24 cellular contexts compared by ENCODE assay signal in the genomic region with DNA sequence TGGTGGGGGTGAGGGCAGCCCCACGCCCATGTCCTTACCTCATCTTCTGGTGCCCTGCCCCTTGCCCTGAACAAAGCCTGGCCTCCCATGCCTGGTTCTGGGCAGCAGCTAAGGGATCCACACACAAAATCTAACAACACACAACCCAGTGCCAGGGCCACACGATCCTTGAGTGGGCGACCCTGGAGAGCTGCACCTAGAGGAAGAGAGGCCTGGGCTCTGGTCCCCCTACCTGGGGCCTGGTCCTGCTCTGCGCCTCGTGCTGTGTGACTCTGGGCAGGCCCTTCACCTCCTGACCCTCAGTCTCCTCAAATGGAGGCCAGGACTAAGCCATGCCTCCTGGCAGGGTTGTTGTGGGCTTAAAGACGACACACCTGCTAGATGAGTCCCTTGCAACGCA. TPM values are rescaled to one million over a fixed set of nuclear protein-coding genes. Genes with fewer than 3 reads are reported as not detected.
DNase-seq lines count a peak whose midpoint lies in the region; ATAC-seq and TF ChIP-seq lines count a peak whose summit lies in the region.
"Had no signal": no experiment of that assay in that cellular context is flagged by ENCODE, and none has a peak within 500 bp of the region (broad histone marks: within the 10 kb centered on the region; RNA-seq: fewer than 3 reads in every experiment).

No MANE protein-coding gene starts in this region.

- H3K4me3 ChIP-seq in neuronal stem cell (ENCODE audit: low read length in 2 of 2) = no peak overlapping the region
- no peak overlapping the region for H3K4me3 ChIP-seq in upper lobe of left lung

- no peaks in the 10 kb centered on the region for H3K79me1 ChIP-seq in neuronal stem cell (ENCODE audit: low read depth, low read length)

- H3K23ac ChIP-seq in neuronal stem cell (ENCODE audit: low read depth, low read length, poor library complexity) = no peak overlapping the region

- no peak overlapping the region for H2BK12ac ChIP-seq in neuronal stem cell (ENCODE audit: low read length)

- H3K36me3 ChIP-seq in neuronal stem cell (replicated peaks in 1 of 2; ENCODE audit: control insufficient read depth in 2 of 2, insufficient read depth in 2 of 2, low read length in 2 of 2) (no peaks in the 10 kb centered on the region), upper lobe of left lung (no peaks in the 10 kb centered on the region)
- H3K36me3 ChIP-seq: BE2C had no signal

- TF ChIP-seq CTCF in upper lobe of left lung (IDR thresholded peaks at IDR 0.05) = no peak

- H3K27me3 ChIP-seq in neuronal stem cell (ENCODE audit: control insufficient read depth in 3 of 3, insufficient read depth in 3 of 3, low read depth in 1 of 3, low read length in 3 of 3) = peaks cover 0 to 2% (median 0%) of the 10 kb centered on the region in 3 experiments
- H3K27me3 ChIP-seq in upper lobe of left lung = no peaks in the 10 kb centered on the region
- H3K27me3 ChIP-seq: BE2C had no signal

- intact Hi-C loops in activated CD4-positive, alpha-beta T cell treated with anti-CD3 and anti-CD28 coated beads for 36 hours (cut with DNase I, micrococcal nuclease) = no loop called here

- ATAC-seq in stimulated activated naive CD8-positive, alpha-beta T cell treated with anti-CD3 and anti-CD28 coated beads, Interleukin-15, amount 100 ng/mL, for 72 hours = peak; percentile 33
- ATAC-seq in stimulated activated naive CD8-positive, alpha-beta T cell treated with anti-CD3 and anti-CD28 coated beads, Interleukin-15, Interleukin-2, amounts not matched to agents 100 U/mL and 50 U/mL, for 24 hours = no peak
- peak; percentile 20 to 51 for ATAC-seq in upper lobe of left lung (ENCODE audit: low FRiP score in 2 of 2)
- no peak for ATAC-seq in activated CD4-positive, alpha-beta T cell treated with anti-CD3 and anti-CD28 coated beads for 36 hours
- ATAC-seq: HCT116 had no signal

- H3K27ac ChIP-seq in neuronal stem cell (replicated peaks; ENCODE audit: low read length) (no peak overlapping the region), upper lobe of left lung (no peak overlapping the region)

- no peak for TF ChIP-seq POLR2A in upper lobe of left lung (IDR thresholded peaks at IDR 0.05)

- H3K9me3 ChIP-seq in neuronal stem cell (replicated peaks in 1 of 2; ENCODE audit: control insufficient read depth in 2 of 2, insufficient read depth in 1 of 2, low read depth in 1 of 2, low read length in 2 of 2) (peaks cover 3 to 5% of the 10 kb centered on the region in 2 donors), upper lobe of left lung (no peaks in the 10 kb centered on the region)
- H3K9me3 ChIP-seq: BE2C had no signal

- CTCF ChIA-PET in activated CD4-positive, alpha-beta T cell treated with anti-CD3 and anti-CD28 coated beads for 36 hours (lab: Charles Lee) = no interaction called here

- no peaks in the 10 kb centered on the region for H3K27me3 Mint-ChIP-seq in stimulated activated naive CD8-positive, alpha-beta T cell treated with anti-CD3 and anti-CD28 coated beads, Interleukin-15, amount 100 ng/mL, for 72 hours
- H3K27me3 Mint-ChIP-seq in activated CD4-positive, alpha-beta T cell treated with anti-CD3 and anti-CD28 coated beads for 36 hours = peaks cover 2% of the 10 kb centered on the region

- H3K4me1 ChIP-seq in neuronal stem cell (ENCODE audit: control insufficient read depth in 2 of 2, insufficient read depth in 1 of 2, low read depth in 1 of 2, low read length in 2 of 2) = no peaks in the 10 kb centered on the region
- no peaks in the 10 kb centered on the region for H3K4me1 ChIP-seq in upper lobe of left lung
- H3K4me1 ChIP-seq: BE2C had no signal

- no peak overlapping the region for H2BK15ac ChIP-seq in neuronal stem cell (ENCODE audit: low read length)

- DNase-seq in stimulated activated naive CD8-positive, alpha-beta T cell treated with anti-CD3 and anti-CD28 coated beads, Interleukin-15, amount 100 ng/mL, for 72 hours = no peak
- DNase-seq in stimulated activated naive CD8-positive, alpha-beta T cell treated with anti-CD3 and anti-CD28 coated beads, Interleukin-15, Interleukin-2, amounts not matched to agents 100 U/mL and 50 U/mL, for 24 hours = no peak
- no peak for DNase-seq in neuronal stem cell (ENCODE audit: low spot score)
- DNase-seq in upper lobe of left lung = peak in 1 of 2 donors; percentile 14
- DNase-seq in NCI-H2196 treated with DMSO at 0.1 percent for 48 hours (lab: John Stamatoyannopoulos, UW; ENCODE audit: unreplicated experiment) = no peak
- DNase-seq in activated CD4-positive, alpha-beta T cell treated with anti-CD3 and anti-CD28 coated beads for 36 hours = no peak
- DNase-seq in DMS114 treated with DMSO at 0.1 percent for 48 hours (lab: John Stamatoyannopoulos, UW; ENCODE audit: unreplicated experiment) = no peak
- DNase-seq: 8988T; BE2C; C1 segment of cervical spinal cord; CD4-positive, CD25-positive, alpha-beta regulatory T cell; CD8-positive, alpha-beta memory T cell; COR-L47; DMS153; DMS79; GDM1; GOT3; HFFc6 had no signal

- H2BK120ac ChIP-seq in neuronal stem cell (ENCODE audit: low read depth, low read length) = no peak overlapping the region

- H3K27ac Mint-ChIP-seq in stimulated activated naive CD8-positive, alpha-beta T cell treated with anti-CD3 and anti-CD28 coated beads, Interleukin-15, amount 100 ng/mL, for 72 hours = peak overlapping the region in 1 of 2 donors; percentile 54
- H3K27ac Mint-ChIP-seq in activated CD4-positive, alpha-beta T cell treated with anti-CD3 and anti-CD28 coated beads for 36 hours = no peak overlapping the region
- H3K27ac Mint-ChIP-seq: CD8-positive, alpha-beta memory T cell; HFFc6 had no signal

- peak overlapping the region; percentile 2 for H3K18ac ChIP-seq in neuronal stem cell (ENCODE audit: low read length)

- no peak overlapping the region for H2AFZ ChIP-seq in neuronal stem cell (ENCODE audit: low read length)

- H3K36me3 Mint-ChIP-seq in activated CD4-positive, alpha-beta T cell treated with anti-CD3 and anti-CD28 coated beads for 36 hours (ENCODE audit: low read depth) = no peaks in the 10 kb centered on the region
- H3K36me3 Mint-ChIP-seq: CD4-positive, CD25-positive, alpha-beta regulatory T cell; CD8-positive, alpha-beta memory T cell; IgD-negative memory B cell had no signal

- H3K14ac ChIP-seq in neuronal stem cell (ENCODE audit: low read length) = no peak overlapping the region

- no peak overlapping the region for H3K9ac ChIP-seq in neuronal stem cell (ENCODE audit: low read depth, low read length, poor library complexity)

- H4K91ac ChIP-seq in neuronal stem cell (ENCODE audit: low read depth, low read length, poor library complexity) = peak overlapping the region; percentile 58

- H3K9me3 Mint-ChIP-seq in stimulated activated naive CD8-positive, alpha-beta T cell treated with anti-CD3 and anti-CD28 coated beads, Interleukin-15, amount 100 ng/mL, for 72 hours = no peaks in the 10 kb centered on the region
- H3K9me3 Mint-ChIP-seq in activated CD4-positive, alpha-beta T cell treated with anti-CD3 and anti-CD28 coated beads for 36 hours (ENCODE audit: low read depth) = no peaks in the 10 kb centered on the region
- H3K9me3 Mint-ChIP-seq: CD4-positive, CD25-positive, alpha-beta regulatory T cell; CD8-positive, alpha-beta memory T cell; HFFc6; IgD-negative memory B cell had no signal

- H3K4me2 ChIP-seq in neuronal stem cell (ENCODE audit: insufficient read depth, low read length, poor library complexity, severe bottlenecking) = no peak overlapping the region

- WGBS in neuronal stem cell (ENCODE audit: extremely low coverage in 2 of 2, insufficient read length in 2 of 2, insufficient replicate concordance in 1 of 2), 2 donors = no CpG with 5 or more reads among the region's 7 CpGs
- 89% methylated on average over 6 to 7 of the region's 7 CpGs for WGBS in upper lobe of left lung, 2 donors

- POLR2A ChIA-PET in activated CD4-positive, alpha-beta T cell treated with anti-CD3 and anti-CD28 coated beads for 36 hours (lab: Charles Lee) = no interaction called here

- TF ChIP-seq EP300 in upper lobe of left lung (IDR thresholded peaks at IDR 0.05) = no peak

- no peak overlapping the region for H2AK5ac ChIP-seq in neuronal stem cell (ENCODE audit: low read depth, low read length)

- no peak overlapping the region for H2BK5ac ChIP-seq in neuronal stem cell (ENCODE audit: low read length)

- no peak overlapping the region for H4K8ac ChIP-seq in neuronal stem cell (ENCODE audit: low read depth, low read length)

- no peak overlapping the region for H3K4me3 Mint-ChIP-seq in stimulated activated naive CD8-positive, alpha-beta T cell treated with anti-CD3 and anti-CD28 coated beads, Interleukin-15, amount 100 ng/mL, for 72 hours
- H3K4me3 Mint-ChIP-seq in activated CD4-positive, alpha-beta T cell treated with anti-CD3 and anti-CD28 coated beads for 36 hours = no peak overlapping the region
- H3K4me3 Mint-ChIP-seq: CD4-positive, CD25-positive, alpha-beta regulatory T cell; CD8-positive, alpha-beta memory T cell; HFFc6; IgD-negative memory B cell had no signal

- H3K4ac ChIP-seq in neuronal stem cell (ENCODE audit: low read length) = no peak overlapping the region

- H3K4me1 Mint-ChIP-seq in stimulated activated naive CD8-positive, alpha-beta T cell treated with anti-CD3 and anti-CD28 coated beads, Interleukin-15, amount 100 ng/mL, for 72 hours = no peaks in the 10 kb centered on the region
- no peaks in the 10 kb centered on the region for H3K4me1 Mint-ChIP-seq in activated CD4-positive, alpha-beta T cell treated with anti-CD3 and anti-CD28 coated beads for 36 hours
- H3K4me1 Mint-ChIP-seq: CD4-positive, CD25-positive, alpha-beta regulatory T cell; CD8-positive, alpha-beta memory T cell; IgD-negative memory B cell had no signal

RNA-seq across cellular contexts. Expression of a gene that starts 20.0 kb away (rescaled TPM):
- polyA plus RNA-seq in neuronal stem cell (2013, experiment 1 of 2) = 0.03 TPM
- polyA plus RNA-seq in neuronal stem cell (2013, experiment 2 of 2) = not detected
- total RNA-seq in upper lobe of left lung = not detected
- not detected for total RNA-seq in activated CD4-positive, alpha-beta T cell treated with anti-CD3 and anti-CD28 coated beads for 36 hours
- total RNA-seq: A673; CD4-positive, CD25-positive, alpha-beta regulatory T cell; CD8-positive, alpha-beta memory T cell; Daoy; H7; HFFc6 had no signal
- polyA plus RNA-seq: AG04450; CD4-positive, CD25-positive, alpha-beta regulatory T cell; CD8-positive, alpha-beta memory T cell; IgD-negative memory B cell had no signal

RNA-seq across cellular contexts. Expression of a gene that starts 54.7 kb away (rescaled TPM):
- polyA plus RNA-seq in neuronal stem cell (2013, experiment 1 of 2) = 1.4 TPM
- polyA plus RNA-seq in neuronal stem cell (2013, experiment 2 of 2) = 1.6 TPM
- total RNA-seq in upper lobe of left lung = 1 to 10 TPM in 3 of 6 donors, under 1 TPM in 1, not detected in 2; 0.57 to 3.1 (median 2.0) TPM
- not detected for total RNA-seq in activated CD4-positive, alpha-beta T cell treated with anti-CD3 and anti-CD28 coated beads for 36 hours
- total RNA-seq: A673; CD4-positive, CD25-positive, alpha-beta regulatory T cell; Daoy; HFFc6 had no signal
- polyA plus RNA-seq: AG04450; CD4-positive, CD25-positive, alpha-beta regulatory T cell; CD8-positive, alpha-beta memory T cell; IgD-negative memory B cell had no signal

Comparison
In these comparisons a context has a peak if more than half of its experiments do, and no peak if none do; other contexts are left out.
1. ATAC-seq: peak in stimulated activated naive CD8-positive, alpha-beta T cell treated with anti-CD3 and anti-CD28 coated beads, Interleukin-15, amount 100 ng/mL, for 72 hours (single experiment) and upper lobe of left lung (2 of 2); none in stimulated activated naive CD8-positive, alpha-beta T cell treated with anti-CD3 and anti-CD28 coated beads, Interleukin-15, Interleukin-2, amounts not matched to agents 100 U/mL and 50 U/mL, for 24 hours (single experiment) and activated CD4-positive, alpha-beta T cell treated with anti-CD3 and anti-CD28 coated beads for 36 hours (single experiment).